ENCODE assay signal across 18 cellular contexts in genomic region chr1:85661767-85662166, GRCh38. TPM values are rescaled to one million over a fixed set of nuclear protein-coding genes. Genes with fewer than 3 reads are reported as not detected.
A peak's percentile ranks its signal among the peaks of the same experiment; 100 is the strongest.
DNase-seq lines count a peak whose midpoint lies in the region; ATAC-seq and TF ChIP-seq lines count a peak whose summit lies in the region.
"Had no signal": no experiment of that assay in that cellular context is flagged by ENCODE, and none has a peak within 500 bp of the region (broad histone marks: within the 10 kb centered on the region; RNA-seq: fewer than 3 reads in every experiment).

No MANE protein-coding gene starts in this region.

- ATAC-seq in GM18907 (IDR thresholded peaks at IDR 0.05; ENCODE audit: unreplicated experiment) (peak; percentile 65), Panc1 (peak; percentile 69; the same call in 1 of the 2 replicates), HG02970 (IDR thresholded peaks at IDR 0.05; ENCODE audit: low FRiP score, unreplicated experiment) (no peak), esophagus mucosa (no peak)

- CTCF ChIA-PET in Panc1 (lab: Charles Lee): interaction anchor here (0.6 kb wide), 2 partner anchors 13 to 31 kb away, joined by 3 to 4 read pairs; no protein-coding TSS in a partner anchor

- no peak overlapping the region for H3K4me3 ChIP-seq in Panc1 (ENCODE audit: low read depth in 2 of 2, low read length in 2 of 2)
- H3K4me3 ChIP-seq: left ventricle myocardium inferior had no signal

- H3K36me3 ChIP-seq in Panc1 (ENCODE audit: control insufficient read depth, insufficient read depth, low read length): peaks cover 32% of the 10 kb centered on the region

- no TSS peak for BruUV-seq in Panc1 (replicated peaks; lab: Mats Ljungman, UMichigan)

- in situ Hi-C loops in ACHN (cut with HindIII; ENCODE audit: low pct_ligation_motif_present, low pct_unique_long_range_greater_than_20kb, low sequenced_read_pairs): no loop called here
- in situ Hi-C loops in Panc1 (cut with HindIII; ENCODE audit: low pct_unique_long_range_greater_than_20kb, low sequenced_read_pairs): no loop called here

- no peaks in the 10 kb centered on the region for H3K27me3 ChIP-seq in Panc1 (ENCODE audit: control insufficient read depth, insufficient read depth, low read length)

- intact Hi-C loops in Panc1 (cut with micrococcal nuclease; ENCODE audit: unreplicated experiment): no loop called here

- TF ChIP-seq CTCF in Panc1 (IDR thresholded peaks at IDR 0.05): peak; percentile 60

- no peaks in the 10 kb centered on the region for H3K9me3 ChIP-seq in Panc1 (ENCODE audit: control insufficient read depth, insufficient read depth, low read depth, low read length)
- H3K9me3 ChIP-seq: left ventricle myocardium inferior had no signal

- H3K4me1 ChIP-seq in Panc1 (ENCODE audit: control insufficient read depth, insufficient read depth, low read length): peaks cover 25% of the 10 kb centered on the region

- DNase-seq in ACHN: peak; percentile 30
- DNase-seq in Panc1 (ENCODE audit: low read depth, low spot score): no peak
- DNase-seq in left kidney (ENCODE audit: low read depth, low spot score): peak; percentile 39
- no peak for DNase-seq in NCI-H2029 (lab: John Stamatoyannopoulos, UW)
- no peak for DNase-seq in NCI-H774 (lab: John Stamatoyannopoulos, UW)
- DNase-seq: activated CD4-positive, alpha-beta T cell treated with anti-CD3 and anti-CD28 coated beads for 1 hour; activated naive CD8-positive, alpha-beta T cell treated with anti-CD3 and anti-CD28 coated beads for 36 hours; glutamatergic neuron; left ventricle myocardium inferior; NCI-H1105; NCI-H2107; NCI-H524; posterior cingulate gyrus; RPMI8226; stimulated activated naive CD4-positive, alpha-beta T cell had no signal

- H3K27ac ChIP-seq in Panc1 (ENCODE audit: low read length): peak overlapping the region; percentile 36
- H3K27ac ChIP-seq: left ventricle myocardium inferior had no signal

- POLR2A ChIA-PET in Panc1 (lab: Charles Lee): interaction anchor here (0.6 kb wide), 1 partner anchor 80 kb away, joined by 5 read pairs; no protein-coding TSS in a partner anchor

RNA-seq across cellular contexts. Expression of gene ZNHIT6, which starts 46.5 kb away (rescaled TPM):
- total RNA-seq in Panc1 (2021; ENCODE audit: unreplicated experiment) (56.2 TPM), esophagus mucosa (12.1 TPM)
- polyA plus RNA-seq in Panc1 (2012; ENCODE audit: insufficient read length): 38.7 TPM

Comparison
In these comparisons a context has a peak if more than half of its experiments do, and no peak if none do; other contexts are left out.
1. DNase-seq: peak in ACHN (single experiment) and left kidney (single experiment); none in Panc1 (single experiment), NCI-H2029 (single experiment) and NCI-H774 (single experiment).
2. ATAC-seq: peak in GM18907 (single experiment) and Panc1 (single experiment); none in HG02970 (single experiment) and esophagus mucosa (single experiment).